ENCODE assay signal across 8 cellular contexts in genomic region chr2:186485871-186486650, GRCh38.
DNase-seq lines count a peak whose midpoint lies in the region; ATAC-seq lines count a peak whose summit lies in the region.

Gene ZC3H15 (plus strand): TSS chr2:186486260. CDS start chr2:186486383, 123 bp downstream.

- ATAC-seq in GM19324 (IDR thresholded peaks at IDR 0.05; ENCODE audit: low FRiP score, unreplicated experiment) (peak; percentile 87), HG03469 (IDR thresholded peaks at IDR 0.05; ENCODE audit: unreplicated experiment) (peak; percentile 78)

- H3K4me3 ChIP-seq in BLaER1 = peak within 1 kb of the TSS; percentile 85

- peak within 1 kb of the TSS; percentile 98 for H3K27ac ChIP-seq in BLaER1

- peaks cover 43% of the 10 kb centered on the region for H3K4me1 ChIP-seq in BLaER1

- peaks cover 45% of the 10 kb centered on the region for H4K20me1 ChIP-seq in BLaER1

- H3K36me3 ChIP-seq in BLaER1 = 0 out of 2 replicates have a peak, but pooled peaks cover 19% of the 10 kb centered on the region

- no peaks in the 10 kb centered on the region for H3K9me3 ChIP-seq in BLaER1

- H3K27me3 ChIP-seq in BLaER1 = no peaks in the 10 kb centered on the region

- peak within 1 kb of the TSS; percentile 94 for H3K9ac ChIP-seq in BLaER1

- peak within 1 kb of the TSS; percentile 82 for H3K4me2 ChIP-seq in BLaER1

- peak; percentile 99 for DNase-seq in NCI-H748 (lab: John Stamatoyannopoulos, UW; ENCODE audit: unreplicated experiment)
- DNase-seq in activated CD4-positive, alpha-beta T cell treated with anti-CD3 and anti-CD28 coated beads, Interleukin-2, amount 50 U/mL, for 1 hour = peak; percentile 95
- peak; percentile 73 for DNase-seq in cortex of kidney (lab: John Stamatoyannopoulos, UW)
- DNase-seq in left kidney (ENCODE audit: low read depth, low spot score) = peak; percentile 99
- peak; percentile 93 to 96 for DNase-seq in stimulated activated CD4-positive, alpha-beta T cell treated with anti-CD3 and anti-CD28 coated beads, Interleukin-2, amount 100 ng/mL, for 24 hours

Comparison
In these comparisons a context has a peak if more than half of its experiments do, and no peak if none do; other contexts are left out.
1. Peak in every context shown above with its lines: DNase-seq, ATAC-seq, H3K4me3 ChIP-seq and H3K27ac ChIP-seq.